Comparison of ENCODE assay signal across 8 cellular contexts in genomic region chr18:79679552-79680099, GRCh38. TPM values are rescaled to one million over a fixed set of nuclear protein-coding genes. Genes with fewer than 3 reads are reported as not detected.
DNase-seq lines count a peak whose midpoint lies in the region; ATAC-seq and TF ChIP-seq lines count a peak whose summit lies in the region.

Gene CTDP1, plus strand, starts transcription at chr18:79679803. Its CDS starts 145 bp downstream, at chr18:79679948.

- no peaks in the 10 kb centered on the region for H3K27me3 ChIP-seq in duodenal mucosa (ENCODE audit: control insufficient read depth in 1 of 2, insufficient read depth in 2 of 2, low read length in 2 of 2)

- POLR2A ChIA-PET in activated CD4-positive, alpha-beta T cell treated with anti-CD3 and anti-CD28 coated beads, Interleukin-2, amount 10 ng/mL, durations not matched to agents 7 days and 5 days (lab: Charles Lee): interaction anchor here (0.6 kb wide), 1 partner anchor 32 kb away, joined by 3 read pairs; no protein-coding TSS in a partner anchor

- peak within 1 kb of the TSS; percentile 72 to 81 for H3K9ac ChIP-seq in duodenal mucosa (ENCODE audit: low read depth in 1 of 2, low read length in 2 of 2)

- peaks cover 11% of the 10 kb centered on the region for H3K9me3 Mint-ChIP-seq in activated CD4-positive, alpha-beta T cell treated with anti-CD3 and anti-CD28 coated beads, Interleukin-2, amount 10 ng/mL, durations not matched to agents 7 days and 5 days

- no peak for TF ChIP-seq POLR2A in lower leg skin (IDR thresholded peaks at IDR 0.05)

- peak within 1 kb of the TSS; percentile 99 for H3K27ac Mint-ChIP-seq in activated CD4-positive, alpha-beta T cell treated with anti-CD3 and anti-CD28 coated beads, Interleukin-2, amount 10 ng/mL, durations not matched to agents 7 days and 5 days

- peaks cover 30% of the 10 kb centered on the region in 2 donors for H3K4me1 ChIP-seq in duodenal mucosa (ENCODE audit: control insufficient read depth in 1 of 2, insufficient read depth in 2 of 2, low read length in 2 of 2)

- peaks cover 50% of the 10 kb centered on the region for H3K36me3 Mint-ChIP-seq in activated CD4-positive, alpha-beta T cell treated with anti-CD3 and anti-CD28 coated beads, Interleukin-2, amount 10 ng/mL, durations not matched to agents 7 days and 5 days (ENCODE audit: low read depth)

- ATAC-seq in GM19324 (IDR thresholded peaks at IDR 0.05; ENCODE audit: low FRiP score, unreplicated experiment) (peak; percentile 80), HG03457 (IDR thresholded peaks at IDR 0.05; ENCODE audit: unreplicated experiment) (peak; percentile 52)

- peaks cover 0 to 17% of the 10 kb centered on the region in 2 donors for H3K36me3 ChIP-seq in duodenal mucosa (ENCODE audit: control insufficient read depth in 1 of 2, insufficient read depth in 2 of 2, low read length in 2 of 2)

- peaks cover 64% of the 10 kb centered on the region for H3K4me1 Mint-ChIP-seq in activated CD4-positive, alpha-beta T cell treated with anti-CD3 and anti-CD28 coated beads, Interleukin-2, amount 10 ng/mL, durations not matched to agents 7 days and 5 days

- DNase-seq in C1 segment of cervical spinal cord (lab: John Stamatoyannopoulos, UW) (peak in 9 of 14 donors; percentile 72 to 99 (median 95)), NCI-H748 (lab: John Stamatoyannopoulos, UW; ENCODE audit: unreplicated experiment) (peak; percentile 95), lower leg skin (ENCODE audit: low spot score in 2 of 2) (peak; percentile 87 to 97)
- peak; percentile 91 for DNase-seq in activated CD4-positive, alpha-beta T cell treated with anti-CD3 and anti-CD28 coated beads, Interleukin-2, amount 10 ng/mL, durations not matched to agents 7 days and 5 days
- peak; percentile 86 to 88 for DNase-seq in stimulated activated CD4-positive, alpha-beta T cell treated with anti-CD3 and anti-CD28 coated beads, Interleukin-4, amount 100 ng/mL, for 4 hours

- peak within 1 kb of the TSS; percentile 78 to 88 for H3K4me3 ChIP-seq in duodenal mucosa (ENCODE audit: low read depth in 1 of 2, low read length in 2 of 2)
- H3K4me3 ChIP-seq in lower leg skin (ENCODE audit: low read depth, poor library complexity, severe bottlenecking): peak within 1 kb of the TSS; percentile 87

- WGBS in lower leg skin, 2 donors: 1% methylated on average over 39 of the region's 88 CpGs; no CpG with 5 or more reads in 1 of the 2 donors

- TF ChIP-seq CTCF in lower leg skin (IDR thresholded peaks at IDR 0.05): no peak

- no peaks in the 10 kb centered on the region for H3K9me3 ChIP-seq in duodenal mucosa (ENCODE audit: control insufficient read depth in 1 of 2, low read length in 2 of 2)

- no peaks in the 10 kb centered on the region for H3K27me3 Mint-ChIP-seq in activated CD4-positive, alpha-beta T cell treated with anti-CD3 and anti-CD28 coated beads, Interleukin-2, amount 10 ng/mL, durations not matched to agents 7 days and 5 days

- CTCF ChIA-PET in activated CD4-positive, alpha-beta T cell treated with anti-CD3 and anti-CD28 coated beads, Interleukin-2, amount 10 ng/mL, durations not matched to agents 7 days and 5 days (lab: Charles Lee): no interaction called here

- peak within 1 kb of the TSS; percentile 99 for H3K27ac ChIP-seq in duodenal mucosa (ENCODE audit: low read depth, low read length)

- peak within 1 kb of the TSS; percentile 88 for H3K4me3 Mint-ChIP-seq in activated CD4-positive, alpha-beta T cell treated with anti-CD3 and anti-CD28 coated beads, Interleukin-2, amount 10 ng/mL, durations not matched to agents 7 days and 5 days

- intact Hi-C loops in lower leg skin (cut with DNase I; ENCODE audit: low total_unique reads): no loop called here

RNA-seq across cellular contexts. Expression of gene CTDP1, which starts in this region (rescaled TPM):
- 10 to 100 TPM; 30.9 to 35.0 TPM for total RNA-seq in activated CD4-positive, alpha-beta T cell treated with anti-CD3 and anti-CD28 coated beads, Interleukin-2, amount 10 ng/mL, durations not matched to agents 7 days and 5 days
- total RNA-seq in lower leg skin: 10 to 100 TPM; 33.9 to 42.2 (median 38.9) TPM

Comparison
In these comparisons a context has a peak if more than half of its experiments do, and no peak if none do; other contexts are left out.
1. Peak in every context shown above with its lines: DNase-seq, ATAC-seq, H3K4me3 ChIP-seq and H3K27ac ChIP-seq.